26 cellular contexts compared by ENCODE assay signal in genomic region chr2:217396165-217396564, GRCh38.
DNase-seq lines count a peak whose midpoint lies in the region; FAIRE-seq and TF ChIP-seq lines count a peak whose summit lies in the region.
"Had no signal": no experiment of that assay in that cellular context is flagged by ENCODE, and none has a peak within 500 bp of the region (broad histone marks: within the 10 kb centered on the region; RNA-seq: fewer than 3 reads in every experiment).

No MANE protein-coding gene starts in this region.

- no peaks in the 10 kb centered on the region for H3K9me2 ChIP-seq in PC-9 (ENCODE audit: insufficient read depth)

- CTCF ChIA-PET in PC-9 (lab: Charles Lee): no interaction called here

- DNase-seq in SIG-M5 treated with dmso at 0.1 percent for 504 hours (lab: John Stamatoyannopoulos, UW; ENCODE audit: unreplicated experiment) (peak; percentile 11), SIG-M5 (lab: John Stamatoyannopoulos, UW) (no peak), PC-9 (peak in 1 of 2 experiments; percentile 67), fibroblast of villous mesenchyme (ENCODE audit: low read depth) (peak; percentile 49), stromal cell of bone marrow (ENCODE audit: low read depth) (peak; percentile 59), H54 (ENCODE audit: insufficient read length, low spot score) (no peak), GM20000 (ENCODE audit: low spot score) (no peak)
- DNase-seq in activated T-cell treated with anti-CD3 and anti-CD28 coated beads, Interleukin-2, amount 50 U/mL, for 1 hour: no peak
- DNase-seq: activated CD4-positive, alpha-beta T cell treated with anti-CD3 and anti-CD28 coated beads, Interleukin-2, amount 50 U/mL, for 1 hour; activated CD8-positive, alpha-beta memory T cell treated with anti-CD3 and anti-CD28 coated beads, Interleukin-2, amount 50 U/mL, for 48 hours; activated effector memory CD4-positive, alpha-beta T cell treated with anti-CD3 and anti-CD28 coated beads, Interleukin-2, amount 50 U/mL, for 16 hours; central memory CD4-positive, alpha-beta T cell; dorsolateral prefrontal cortex; glutamatergic neuron; left lung; MM.1S; NCI-H1694; NCI-H226; NK-92 treated with Interleukin-12 subunit alpha and Interleukin-12 subunit beta, amount 100 ng/mL, for 24 hours; right cardiac atrium; upper lobe of left lung had no signal

- no peak overlapping the region; the same call in 1 of the 2 replicates for H2AFZ ChIP-seq in PC-9

- BruUV-seq in PC-9 (replicated peaks; lab: Mats Ljungman, UMichigan): no TSS peak

- peaks cover 3% of the 10 kb centered on the region; the same call in 1 of the 2 replicates for H3K9me3 ChIP-seq in PC-9 (ENCODE audit: insufficient read depth, low read depth)
- H3K9me3 ChIP-seq: HAP-1 had no signal

- H3K4me3 ChIP-seq in PC-9 (no peak overlapping the region), fibroblast of villous mesenchyme (ENCODE audit: low read depth, low read length) (no peak overlapping the region)
- H3K4me3 ChIP-seq: dorsolateral prefrontal cortex, HAP-1, left lung, upper lobe of left lung had no signal

- TF ChIP-seq CTCF in PC-9 (conservative IDR thresholded peaks at IDR 0.05) (no peak), fibroblast of villous mesenchyme (IDR thresholded peaks at IDR 0.05; ENCODE audit: insufficient read depth, low read depth, low read length) (no peak), GM20000 (IDR thresholded peaks at IDR 0.05; ENCODE audit: extremely low read depth, missing control alignments) (no peak)

- intact Hi-C loops in PC-9 (cut with micrococcal nuclease; ENCODE audit: unreplicated experiment): no loop called here

- FAIRE-seq in H54 (lab: Jason Lieb, UNC): no peak
- FAIRE-seq: GM12891 had no signal

- H3F3A ChIP-seq in PC-9 (ENCODE audit: insufficient read depth, low read depth): no peaks in the 10 kb centered on the region

- no peak for TF ChIP-seq POLR2A in H54 (IDR thresholded peaks at IDR 0.05; ENCODE audit: low read depth, low read length)

- H3K4me1 ChIP-seq in PC-9 (replicated peaks; ENCODE audit: insufficient read depth): peaks cover 18% of the 10 kb centered on the region
- H3K4me1 ChIP-seq: HAP-1 had no signal

- POLR2A ChIA-PET in PC-9 (lab: Charles Lee; ENCODE audit: unreplicated experiment): no interaction called here

- no peaks in the 10 kb centered on the region for H3K79me2 ChIP-seq in PC-9 (ENCODE audit: low read depth)

- H4K20me1 ChIP-seq in PC-9 (ENCODE audit: insufficient read depth): no peaks in the 10 kb centered on the region

- H3K27me3 ChIP-seq in PC-9 (ENCODE audit: insufficient read depth, low read depth): no peaks in the 10 kb centered on the region
- H3K27me3 ChIP-seq: dorsolateral prefrontal cortex, left lung, upper lobe of left lung had no signal

- H3K4me2 ChIP-seq in PC-9: peak overlapping the region; percentile 30

- no peak overlapping the region for H3K27ac ChIP-seq in PC-9
- H3K27ac ChIP-seq: 22Rv1, C4-2B, dorsolateral prefrontal cortex, left lung, RWPE1, upper lobe of left lung had no signal

- no peaks in the 10 kb centered on the region for H3K36me3 ChIP-seq in PC-9 (ENCODE audit: low read depth)
- H3K36me3 ChIP-seq: HAP-1, left lung, upper lobe of left lung had no signal

Comparison
In these comparisons a context has a peak if more than half of its experiments do, and no peak if none do; other contexts are left out.
1. DNase-seq: peak in SIG-M5 treated with dmso at 0.1 percent for 504 hours (single experiment), fibroblast of villous mesenchyme (single experiment) and stromal cell of bone marrow (single experiment); none in SIG-M5 (single experiment), activated T-cell treated with anti-CD3 and anti-CD28 coated beads, Interleukin-2, amount 50 U/mL, for 1 hour (single experiment), H54 (single experiment) and GM20000 (single experiment).